8 cellular contexts compared by ENCODE assay signal in the genomic region with DNA sequence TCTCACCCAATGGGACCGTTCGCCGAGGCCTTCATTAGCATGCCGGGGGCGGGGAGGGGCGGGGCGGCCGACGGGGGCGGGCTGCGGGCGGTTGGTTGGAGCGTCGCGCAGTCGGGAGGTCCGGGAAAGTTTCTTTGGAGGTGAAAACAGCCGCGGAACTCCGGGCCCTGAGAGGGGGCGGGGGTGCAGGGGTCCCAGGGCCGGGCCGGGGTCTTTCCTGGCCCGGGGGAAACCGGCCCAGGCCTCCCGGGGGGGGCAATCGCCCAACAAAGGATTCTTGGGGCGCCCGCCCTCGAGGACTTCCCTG. TPM values are rescaled to one million over a fixed set of nuclear protein-coding genes. Genes with fewer than 3 reads are reported as not detected.
DNase-seq lines count a peak whose midpoint lies in the region; ATAC-seq and TF ChIP-seq lines count a peak whose summit lies in the region.

Gene HMG20B (plus strand): TSS at position 90 of the 307 bp plus-strand sequence. CDS start 366 bp downstream, outside the sequence.

- ATAC-seq in HG03442 (IDR thresholded peaks at IDR 0.05; ENCODE audit: unreplicated experiment): no peak

- H3K9me3 ChIP-seq in prostate gland: no peaks in the 10 kb centered on the region

- H3K9me3 Mint-ChIP-seq in T-helper 2 cell treated with Interferon-gamma antibody and Interleukin-4, amounts not matched to agents 5 μg/mL and 100 μg/mL, for 36 hours: no peaks in the 10 kb centered on the region

- H3K27ac ChIP-seq in prostate gland: peak within 1 kb of the TSS; percentile 87 to 89

- no peak for TF ChIP-seq CTCF in prostate gland (IDR thresholded peaks at IDR 0.05)

- 0% methylated on average over 24 of the region's 30 CpGs for WGBS in prostate gland

- no peak for DNase-seq in T-helper 2 cell treated with Interferon-gamma antibody and Interleukin-4, amounts not matched to agents 5 μg/mL and 100 μg/mL, for 36 hours (ENCODE audit: low spot score)
- DNase-seq in glomerular endothelial cell (ENCODE audit: extremely low read depth, low read depth, low spot score): no peak
- no peak for DNase-seq in prostate gland (ENCODE audit: low spot score)
- DNase-seq in NCI-H226: no peak
- DNase-seq in LoVo (ENCODE audit: low spot score): no peak
- DNase-seq in HCEC 1CT: no peak

- peaks cover 12% of the 10 kb centered on the region for H3K36me3 Mint-ChIP-seq in T-helper 2 cell treated with Interferon-gamma antibody and Interleukin-4, amounts not matched to agents 5 μg/mL and 100 μg/mL, for 36 hours (ENCODE audit: low read depth)

- H3K27me3 Mint-ChIP-seq in T-helper 2 cell treated with Interferon-gamma antibody and Interleukin-4, amounts not matched to agents 5 μg/mL and 100 μg/mL, for 36 hours (ENCODE audit: low read depth): no peaks in the 10 kb centered on the region

- TF ChIP-seq POLR2A in GM18951 (IDR thresholded peaks at IDR 0.05; ENCODE audit: extremely low read depth, insufficient read depth, insufficient read length) (peak; percentile 31), prostate gland (IDR thresholded peaks at IDR 0.05) (peak; percentile 37)

- peak within 1 kb of the TSS; percentile 76 for H3K4me3 Mint-ChIP-seq in T-helper 2 cell treated with Interferon-gamma antibody and Interleukin-4, amounts not matched to agents 5 μg/mL and 100 μg/mL, for 36 hours

- intact Hi-C loops in prostate gland (cut with DNase I): loop anchor here (2.0 to 10.0 kb wide), 2 partner anchors 16 to 68 kb away; partner anchors contain the start of genes DOHH, FZR1 and MFSD12

- H3K4me3 ChIP-seq in prostate gland: peak within 1 kb of the TSS; percentile 97 to 99

- H3K4me1 ChIP-seq in prostate gland (replicated peaks): no peaks in the 10 kb centered on the region

- in situ Hi-C loops in GM18951 (cut with MboI; ENCODE audit: low sequenced_read_pairs, unreplicated experiment): no loop called here

- H3K36me3 ChIP-seq in prostate gland: no peaks in the 10 kb centered on the region

- no peaks in the 10 kb centered on the region for H3K27me3 ChIP-seq in prostate gland (replicated peaks; ENCODE audit: insufficient read depth)

- H3K4me1 Mint-ChIP-seq in T-helper 2 cell treated with Interferon-gamma antibody and Interleukin-4, amounts not matched to agents 5 μg/mL and 100 μg/mL, for 36 hours (ENCODE audit: low read depth): peaks cover 8% of the 10 kb centered on the region

- H3K27ac Mint-ChIP-seq in T-helper 2 cell treated with Interferon-gamma antibody and Interleukin-4, amounts not matched to agents 5 μg/mL and 100 μg/mL, for 36 hours: peak within 1 kb of the TSS; percentile 80

RNA-seq across cellular contexts. Expression of gene HMG20B, which starts in this region (rescaled TPM):
- total RNA-seq in glomerular endothelial cell (121 and 129 TPM in 2 replicates), prostate gland (100 to 1,000 TPM; 184 to 369 TPM)
